Comparison of ENCODE assay signal across 8 cellular contexts in the genomic region with DNA sequence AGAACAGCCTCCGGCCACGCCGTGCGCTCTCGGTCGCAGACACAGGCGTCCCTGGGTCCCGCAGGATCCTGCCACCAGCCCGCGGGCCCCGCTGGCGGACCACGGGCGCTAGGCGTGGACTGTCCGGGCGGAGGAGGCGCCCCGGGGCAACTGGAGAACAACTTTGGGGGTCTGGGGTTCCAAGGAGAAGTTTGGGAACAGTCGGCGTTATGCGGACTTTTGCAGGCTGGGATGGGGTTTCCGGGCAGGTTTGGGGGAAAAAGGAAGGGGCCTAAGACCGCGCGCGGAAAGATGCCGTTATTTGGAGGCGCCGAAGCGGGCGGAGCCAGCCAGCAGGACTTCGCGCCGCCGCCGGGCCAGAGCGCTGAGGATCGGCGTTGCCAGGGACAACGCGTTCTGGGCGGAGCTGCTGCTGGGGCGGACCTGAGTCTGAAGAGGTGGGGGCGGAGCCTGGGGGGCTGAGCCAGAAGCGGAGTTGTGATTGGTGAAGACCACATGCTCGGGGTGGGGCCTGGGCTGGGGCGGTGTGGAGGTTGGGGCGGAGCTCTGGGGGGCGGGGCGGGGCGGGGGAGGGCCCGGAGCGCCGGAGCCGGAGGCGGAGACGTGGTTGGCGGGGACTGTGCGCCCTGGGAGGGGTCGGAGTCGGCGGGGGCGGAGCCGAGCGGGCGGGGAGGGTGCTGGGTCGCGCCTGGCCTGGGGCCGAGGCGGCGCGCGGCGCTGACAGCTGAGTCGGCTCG. TPM values are rescaled to one million over a fixed set of nuclear protein-coding genes. Genes with fewer than 3 reads are reported as not detected.
DNase-seq lines count a peak whose midpoint lies in the region; TF ChIP-seq lines count a peak whose summit lies in the region.

A gene (plus strand): TSS at position 680 of the 737 bp plus-strand sequence. CDS start 120 bp downstream, outside the sequence.

- peak; percentile 100 for DNase-seq in G401 (ENCODE audit: low spot score)
- DNase-seq in HAP-1 (ENCODE audit: low spot score in 2 of 2): peak; percentile 97 to 100
- DNase-seq in MG63: peak; percentile 97
- DNase-seq in SHP77 (lab: John Stamatoyannopoulos, UW): peak; percentile 92 to 96
- peak; percentile 98 for DNase-seq in activated gamma-delta T cell (lab: John Stamatoyannopoulos, UW)
- DNase-seq in fibroblast of villous mesenchyme (ENCODE audit: low read depth): peak; percentile 100
- DNase-seq in neural crest cell (ENCODE audit: low read depth, low spot score): peak; percentile 98
- peak; percentile 100 for DNase-seq in stomach

- H3K4me3 ChIP-seq in HAP-1 (peak within 1 kb of the TSS; percentile 72), MG63 (peak within 1 kb of the TSS; percentile 80), fibroblast of villous mesenchyme (ENCODE audit: low read depth, low read length) (peak within 1 kb of the TSS; percentile 87), stomach (peak within 1 kb of the TSS; percentile 86 to 95 (median 88))

- H3K4me1 Mint-ChIP-seq in neural crest cell: peaks cover 21% of the 10 kb centered on the region

- H3K36me3 ChIP-seq in HAP-1 (replicated peaks) (no peaks in the 10 kb centered on the region), MG63 (no peaks in the 10 kb centered on the region), stomach (no peaks in the 10 kb centered on the region)

- TF ChIP-seq CTCF in fibroblast of villous mesenchyme (IDR thresholded peaks at IDR 0.05; ENCODE audit: insufficient read depth, low read depth, low read length) (no peak), neural crest cell (conservative IDR thresholded peaks at IDR 0.05) (no peak), stomach (IDR thresholded peaks at IDR 0.05) (peak in 1 of 7 experiments; percentile 42)

- H3K27me3 ChIP-seq in HAP-1 (ENCODE audit: low read depth) (peaks cover 5% of the 10 kb centered on the region), MG63 (no peaks in the 10 kb centered on the region), stomach (peaks cover 0 to 12% (median 3%) of the 10 kb centered on the region in 3 donors)

- H3K9me3 ChIP-seq in HAP-1 (no peaks in the 10 kb centered on the region), MG63 (no peaks in the 10 kb centered on the region), stomach (no peaks in the 10 kb centered on the region)

- peak within 1 kb of the TSS; percentile 98 for H3K4me3 Mint-ChIP-seq in neural crest cell

- H3K36me3 Mint-ChIP-seq in neural crest cell (ENCODE audit: low read depth): no peaks in the 10 kb centered on the region

- intact Hi-C loops in stomach (cut with DNase I; ENCODE audit: low total_unique reads): no loop called here

- no peak for TF ChIP-seq EP300 in stomach (IDR thresholded peaks at IDR 0.05)

- WGBS in stomach, 5 donors: 0 to 1% (median 1%) methylated on average over 34 to 77 of the region's 77 CpGs

- peak within 1 kb of the TSS; percentile 92 for H3K27ac Mint-ChIP-seq in neural crest cell (ENCODE audit: unreplicated experiment)

- TF ChIP-seq POLR2A in stomach (IDR thresholded peaks at IDR 0.05): no peak

- peaks cover 37% of the 10 kb centered on the region for H3K27me3 Mint-ChIP-seq in neural crest cell (ENCODE audit: low read depth)

- in situ Hi-C loops in G401 (cut with HindIII; ENCODE audit: low sequenced_read_pairs): no loop called here
- in situ Hi-C loops in HAP-1 (cut with MboI; ENCODE audit: low sequenced_read_pairs): no loop called here

- H3K4me1 ChIP-seq in HAP-1 (no peaks in the 10 kb centered on the region; the same call in 1 of the 2 replicates), stomach (peaks cover 11 to 21% (median 15%) of the 10 kb centered on the region in 4 donors)

- no peaks in the 10 kb centered on the region for H3K9me3 Mint-ChIP-seq in neural crest cell

- H3K27ac ChIP-seq in stomach: peak within 1 kb of the TSS; percentile 72 to 91 (median 87)

RNA-seq across cellular contexts. Expression of the gene that starts here (rescaled TPM):
- 0.86 and 3.0 TPM in 2 replicates for total RNA-seq in G401 (2014; rRNA removed; shearing (Covaris generic))
- not detected in 2 replicates for total RNA-seq in MG63 (2014; rRNA removed; shearing (Covaris generic); ENCODE audit: low replicate concordance)
- total RNA-seq in fibroblast of villous mesenchyme (under 0.01 TPM in 2 replicates), neural crest cell (3.0 and 3.6 TPM in 2 replicates), stomach (1 to 10 TPM in 3 of 5 donors, not detected in 2; 1.2 to 2.9 (median 2.2) TPM)
- polyA plus RNA-seq in stomach: under 1 TPM; 0.15 to 0.68 (median 0.53) TPM

Comparison
In these comparisons a context has a peak if more than half of its experiments do, and no peak if none do; other contexts are left out.
1. Peak in every context shown above with its lines: DNase-seq, H3K4me3 ChIP-seq and H3K27ac ChIP-seq.
2. Peak in DNase-seq and H3K4me3 ChIP-seq in MG63; RNA of the gene not detected or under 1 TPM.
3. Peak in DNase-seq and H3K4me3 ChIP-seq in fibroblast of villous mesenchyme; RNA of the gene not detected or under 1 TPM.